Comparison of ENCODE assay signal across 24 cellular contexts in genomic region chr6:53268858-53269608, GRCh38.
DNase-seq lines count a peak whose midpoint lies in the region; ATAC-seq lines count a peak whose summit lies in the region.
"Had no signal": no experiment of that assay in that cellular context is flagged by ENCODE, and none has a peak within 500 bp of the region (broad histone marks: within the 10 kb centered on the region; RNA-seq: fewer than 3 reads in every experiment).

No MANE protein-coding gene starts in this region.

- no peak for DNase-seq in activated naive CD4-positive, alpha-beta T cell treated with anti-CD3 and anti-CD28 coated beads, Interleukin-2, amount 50 U/mL, for 72 hours (ENCODE audit: low spot score in 2 of 2)
- DNase-seq in activated naive CD4-positive, alpha-beta T cell treated with anti-CD3 and anti-CD28 coated beads, Interleukin-2, amount 50 U/mL, for 16 hours, result no peak
- no peak for DNase-seq in activated CD4-positive, alpha-beta memory T cell treated with anti-CD3 and anti-CD28 coated beads, Interleukin-2, amount 10 ng/mL, durations not matched to agents 7 days and 5 days
- no peak for DNase-seq in naive B cell
- no peak for DNase-seq in NCI-H1436 (lab: John Stamatoyannopoulos, UW)
- no peak for DNase-seq in MV-4-11 (lab: John Stamatoyannopoulos, UW)
- DNase-seq: Calu3; CD8-positive, alpha-beta T cell; DMS153; GOT3; HCEC 1CT; KG1; NCI-H1105 treated with DMSO at 0.1 percent for 48 hours; NCI-H1694; NCI-H2081; NCI-H2171; NCI-H446; NCI-H526 treated with DMSO at 0.1 percent for 48 hours; OCI-M1; SJCRH30 had no signal

- peak overlapping the region; percentile 73 to 75 for H3K27ac Mint-ChIP-seq in activated naive CD4-positive, alpha-beta T cell treated with anti-CD3 and anti-CD28 coated beads, Interleukin-2, amount 50 U/mL, for 72 hours
- peak overlapping the region; percentile 21 for H3K27ac Mint-ChIP-seq in activated CD4-positive, alpha-beta memory T cell treated with anti-CD3 and anti-CD28 coated beads, Interleukin-2, amount 10 ng/mL, durations not matched to agents 7 days and 5 days
- H3K27ac Mint-ChIP-seq in naive B cell, result peak overlapping the region; percentile 47 to 95 (median 75)
- H3K27ac Mint-ChIP-seq: CD8-positive, alpha-beta T cell had no signal

- no peak overlapping the region for H3K4me3 Mint-ChIP-seq in activated CD4-positive, alpha-beta memory T cell treated with anti-CD3 and anti-CD28 coated beads, Interleukin-2, amount 10 ng/mL, durations not matched to agents 7 days and 5 days
- peak overlapping the region in 2 of 8 donors; percentile 2 to 50 for H3K4me3 Mint-ChIP-seq in naive B cell
- H3K4me3 Mint-ChIP-seq: CD8-positive, alpha-beta T cell had no signal

- H3K36me3 Mint-ChIP-seq in activated naive CD4-positive, alpha-beta T cell treated with anti-CD3 and anti-CD28 coated beads, Interleukin-2, amount 50 U/mL, for 72 hours, result peaks cover 27 to 53% of the 10 kb centered on the region in 2 donors
- H3K36me3 Mint-ChIP-seq in activated CD4-positive, alpha-beta memory T cell treated with anti-CD3 and anti-CD28 coated beads, Interleukin-2, amount 10 ng/mL, durations not matched to agents 7 days and 5 days (ENCODE audit: low read depth), result peaks cover 81% of the 10 kb centered on the region
- peaks cover 64 to 76% of the 10 kb centered on the region in 2 donors for H3K36me3 Mint-ChIP-seq in naive B cell

- H3K4me1 Mint-ChIP-seq in activated CD4-positive, alpha-beta memory T cell treated with anti-CD3 and anti-CD28 coated beads, Interleukin-2, amount 10 ng/mL, durations not matched to agents 7 days and 5 days, result peaks cover 9% of the 10 kb centered on the region
- peaks cover 50 to 59% (median 57%) of the 10 kb centered on the region in 3 donors for H3K4me1 Mint-ChIP-seq in naive B cell

- H3K9ac ChIP-seq in subcutaneous abdominal adipose tissue (ENCODE audit: low read length in 5 of 5), result no peak overlapping the region
- H3K9ac ChIP-seq: BLaER1 had no signal

- no peaks in the 10 kb centered on the region for H3K9me3 Mint-ChIP-seq in activated naive CD4-positive, alpha-beta T cell treated with anti-CD3 and anti-CD28 coated beads, Interleukin-2, amount 50 U/mL, for 72 hours
- H3K9me3 Mint-ChIP-seq in activated CD4-positive, alpha-beta memory T cell treated with anti-CD3 and anti-CD28 coated beads, Interleukin-2, amount 10 ng/mL, durations not matched to agents 7 days and 5 days, result no peaks in the 10 kb centered on the region
- H3K9me3 Mint-ChIP-seq in naive B cell, result no peaks in the 10 kb centered on the region
- H3K9me3 Mint-ChIP-seq: CD8-positive, alpha-beta T cell had no signal

- no peak overlapping the region for H3K4me3 ChIP-seq in subcutaneous abdominal adipose tissue (ENCODE audit: low read depth in 1 of 5, low read length in 5 of 5)
- H3K4me3 ChIP-seq: A549, BLaER1, SJCRH30 had no signal

- no peaks in the 10 kb centered on the region for H3K27me3 Mint-ChIP-seq in activated CD4-positive, alpha-beta memory T cell treated with anti-CD3 and anti-CD28 coated beads, Interleukin-2, amount 10 ng/mL, durations not matched to agents 7 days and 5 days
- no peaks in the 10 kb centered on the region for H3K27me3 Mint-ChIP-seq in naive B cell

- CTCF ChIA-PET in activated CD4-positive, alpha-beta memory T cell treated with anti-CD3 and anti-CD28 coated beads, Interleukin-2, amount 10 ng/mL, durations not matched to agents 7 days and 5 days (lab: Charles Lee), result no interaction called here

- POLR2A ChIA-PET in activated CD4-positive, alpha-beta memory T cell treated with anti-CD3 and anti-CD28 coated beads, Interleukin-2, amount 10 ng/mL, durations not matched to agents 7 days and 5 days (lab: Charles Lee), result no interaction called here

- no peaks in the 10 kb centered on the region for H3K27me3 ChIP-seq in subcutaneous abdominal adipose tissue (ENCODE audit: control insufficient read depth in 5 of 5, insufficient read depth in 4 of 5, low read length in 5 of 5)
- H3K27me3 ChIP-seq: BLaER1, SJCRH30 had no signal

- H3K36me3 ChIP-seq in subcutaneous abdominal adipose tissue (ENCODE audit: control insufficient read depth in 5 of 5, insufficient read depth in 5 of 5, low read length in 5 of 5), result peaks cover 51 to 97% (median 80%) of the 10 kb centered on the region in 5 donors

- H3K27ac ChIP-seq in subcutaneous abdominal adipose tissue (ENCODE audit: low read depth, low read length), result peak overlapping the region; percentile 58
- H3K27ac ChIP-seq: A549, BLaER1, SJCRH30 had no signal

- H3K4me1 ChIP-seq in subcutaneous abdominal adipose tissue (ENCODE audit: control insufficient read depth in 5 of 5, insufficient read depth in 5 of 5, low read length in 5 of 5), result peaks cover 0 to 20% (median 18%) of the 10 kb centered on the region in 5 donors
- H3K4me1 ChIP-seq: A549 had no signal

- peak; percentile 63 for ATAC-seq in activated naive CD4-positive, alpha-beta T cell treated with anti-CD3 and anti-CD28 coated beads, Interleukin-2, amount 50 U/mL, for 72 hours
- no peak for ATAC-seq in naive B cell (ENCODE audit: low read depth in 2 of 2)
- no peak for ATAC-seq in GM18498 (IDR thresholded peaks at IDR 0.05; ENCODE audit: unreplicated experiment)
- ATAC-seq: A549; CD8-positive, alpha-beta T cell had no signal

- no peaks in the 10 kb centered on the region for H3K9me3 ChIP-seq in subcutaneous abdominal adipose tissue (ENCODE audit: control insufficient read depth in 5 of 5, low read length in 5 of 5)
- H3K9me3 ChIP-seq: A549, BLaER1, SJCRH30 had no signal

Comparison
In these comparisons a context has a peak if more than half of its experiments do, and no peak if none do; other contexts are left out.
1. ATAC-seq: peak in activated naive CD4-positive, alpha-beta T cell treated with anti-CD3 and anti-CD28 coated beads, Interleukin-2, amount 50 U/mL, for 72 hours (2 of 2); none in naive B cell (0 of 2) and GM18498 (single experiment).
2. H3K27ac Mint-ChIP-seq: peak in every context shown above with its lines; median percentile 75 in naive B cell; 74 in activated naive CD4-positive, alpha-beta T cell treated with anti-CD3 and anti-CD28 coated beads, Interleukin-2, amount 50 U/mL, for 72 hours; 21 in activated CD4-positive, alpha-beta memory T cell treated with anti-CD3 and anti-CD28 coated beads, Interleukin-2, amount 10 ng/mL, durations not matched to agents 7 days and 5 days.